ENCODE assay signal across 13 cellular contexts in genomic region chr9:36041491-36041890, GRCh38. TPM values are rescaled to one million over a fixed set of nuclear protein-coding genes. Genes with fewer than 3 reads are reported as not detected.
DNase-seq lines count a peak whose midpoint lies in the region; ATAC-seq and TF ChIP-seq lines count a peak whose summit lies in the region.
"Had no signal": no experiment of that assay in that cellular context is flagged by ENCODE, and none has a peak within 500 bp of the region (broad histone marks: within the 10 kb centered on the region; RNA-seq: fewer than 3 reads in every experiment).

No MANE protein-coding gene starts in this region.

- H3K4me1 Mint-ChIP-seq in activated CD4-positive, alpha-beta memory T cell treated with anti-CD3 and anti-CD28 coated beads for 36 hours (ENCODE audit: low read depth) = peaks cover 56% of the 10 kb centered on the region
- H3K4me1 Mint-ChIP-seq in activated CD4-positive, alpha-beta memory T cell treated with anti-CD3 and anti-CD28 coated beads, Interleukin-2, amount 10 ng/mL, durations not matched to agents 7 days and 5 days = peaks cover 54% of the 10 kb centered on the region
- peaks cover 59% of the 10 kb centered on the region for H3K4me1 Mint-ChIP-seq in activated B cell treated with CpG ODN at 0.5 μM for 24 hours
- peaks cover 44 to 80% (median 77%) of the 10 kb centered on the region in 7 donors for H3K4me1 Mint-ChIP-seq in naive thymus-derived CD4-positive, alpha-beta T cell
- H3K4me1 Mint-ChIP-seq in glutamatergic neuron (ENCODE audit: low read depth, unreplicated experiment) = peaks cover 19% of the 10 kb centered on the region

- H3K9ac ChIP-seq in MM.1S (ENCODE audit: low read length) = no peak overlapping the region

- POLR2A ChIA-PET in activated CD4-positive, alpha-beta memory T cell treated with anti-CD3 and anti-CD28 coated beads for 36 hours (lab: Charles Lee) = no interaction called here
- POLR2A ChIA-PET in activated CD4-positive, alpha-beta memory T cell treated with anti-CD3 and anti-CD28 coated beads, Interleukin-2, amount 10 ng/mL, durations not matched to agents 7 days and 5 days (lab: Charles Lee) = no interaction called here
- POLR2A ChIA-PET in activated B cell treated with CpG ODN at 0.5 μM for 24 hours (lab: Charles Lee) = no interaction called here
- POLR2A ChIA-PET in naive thymus-derived CD4-positive, alpha-beta T cell (lab: Charles Lee) = no interaction called here

- H3K4me3 ChIP-seq in MM.1S (ENCODE audit: low read length) (no peak overlapping the region), tibial artery (no peak overlapping the region)
- H3K4me3 ChIP-seq in naive thymus-derived CD4-positive, alpha-beta T cell (ENCODE audit: low read length) = no peak overlapping the region
- H3K4me3 ChIP-seq: upper lobe of right lung had no signal

- H4K20me1 ChIP-seq in MM.1S (ENCODE audit: insufficient read depth, low read length) = no peaks in the 10 kb centered on the region

- peak overlapping the region; percentile 4 for H3K27ac Mint-ChIP-seq in activated CD4-positive, alpha-beta memory T cell treated with anti-CD3 and anti-CD28 coated beads for 36 hours
- no peak overlapping the region for H3K27ac Mint-ChIP-seq in activated CD4-positive, alpha-beta memory T cell treated with anti-CD3 and anti-CD28 coated beads, Interleukin-2, amount 10 ng/mL, durations not matched to agents 7 days and 5 days
- H3K27ac Mint-ChIP-seq in activated B cell treated with CpG ODN at 0.5 μM for 24 hours (peak overlapping the region; percentile 32), glutamatergic neuron (ENCODE audit: unreplicated experiment) (no peak overlapping the region)
- peak overlapping the region; percentile 10 to 87 (median 69) for H3K27ac Mint-ChIP-seq in naive thymus-derived CD4-positive, alpha-beta T cell

- H3K4me1 ChIP-seq in MM.1S (ENCODE audit: low read length) (peaks cover 12% of the 10 kb centered on the region), tibial artery (peaks cover 0 to 34% (median 14%) of the 10 kb centered on the region in 4 donors)
- H3K4me1 ChIP-seq in naive thymus-derived CD4-positive, alpha-beta T cell (ENCODE audit: control insufficient read depth in 2 of 2, insufficient read depth in 2 of 2, low read length in 2 of 2) = peaks cover 0 to 44% of the 10 kb centered on the region in 2 donors

- TF ChIP-seq CTCF in MM.1S (IDR thresholded peaks at IDR 0.05; ENCODE audit: low read length) = no peak
- no peak for TF ChIP-seq CTCF in activated B cell treated with CpG ODN at 0.5 μM for 24 hours (IDR thresholded peaks at IDR 0.05)
- no peak for TF ChIP-seq CTCF in tibial artery (IDR thresholded peaks at IDR 0.05)
- TF ChIP-seq CTCF in glutamatergic neuron (IDR thresholded peaks at IDR 0.05; ENCODE audit: partially characterized antibody, unreplicated experiment) = no peak

- H3K27me3 Mint-ChIP-seq in activated CD4-positive, alpha-beta memory T cell treated with anti-CD3 and anti-CD28 coated beads for 36 hours = no peaks in the 10 kb centered on the region
- no peaks in the 10 kb centered on the region for H3K27me3 Mint-ChIP-seq in activated CD4-positive, alpha-beta memory T cell treated with anti-CD3 and anti-CD28 coated beads, Interleukin-2, amount 10 ng/mL, durations not matched to agents 7 days and 5 days
- H3K27me3 Mint-ChIP-seq in activated B cell treated with CpG ODN at 0.5 μM for 24 hours = no peaks in the 10 kb centered on the region
- no peaks in the 10 kb centered on the region for H3K27me3 Mint-ChIP-seq in naive thymus-derived CD4-positive, alpha-beta T cell
- no peaks in the 10 kb centered on the region for H3K27me3 Mint-ChIP-seq in glutamatergic neuron (ENCODE audit: unreplicated experiment)

- H3K36me3 ChIP-seq in MM.1S (replicated peaks; ENCODE audit: insufficient read depth, low read length) (no peaks in the 10 kb centered on the region), tibial artery (no peaks in the 10 kb centered on the region)
- H3K36me3 ChIP-seq in naive thymus-derived CD4-positive, alpha-beta T cell (ENCODE audit: control insufficient read depth in 2 of 3, insufficient read depth in 3 of 3, low read length in 3 of 3) = peaks cover 0 to 7% (median 0%) of the 10 kb centered on the region in 3 experiments
- H3K36me3 ChIP-seq: upper lobe of right lung had no signal

- no peaks in the 10 kb centered on the region for H3K36me3 Mint-ChIP-seq in activated CD4-positive, alpha-beta memory T cell treated with anti-CD3 and anti-CD28 coated beads for 36 hours
- no peaks in the 10 kb centered on the region for H3K36me3 Mint-ChIP-seq in activated CD4-positive, alpha-beta memory T cell treated with anti-CD3 and anti-CD28 coated beads, Interleukin-2, amount 10 ng/mL, durations not matched to agents 7 days and 5 days (ENCODE audit: low read depth)
- no peaks in the 10 kb centered on the region for H3K36me3 Mint-ChIP-seq in activated B cell treated with CpG ODN at 0.5 μM for 24 hours (ENCODE audit: low read depth)
- peaks cover 0 to 8% (median 0%) of the 10 kb centered on the region in 5 donors for H3K36me3 Mint-ChIP-seq in naive thymus-derived CD4-positive, alpha-beta T cell
- no peaks in the 10 kb centered on the region for H3K36me3 Mint-ChIP-seq in glutamatergic neuron (ENCODE audit: unreplicated experiment)

- H2AFZ ChIP-seq in MM.1S (ENCODE audit: low read length) = no peak overlapping the region

- H3K79me2 ChIP-seq in MM.1S (ENCODE audit: low read length) = 0 out of 2 replicates have a peak, but pooled peaks cover 5% of the 10 kb centered on the region

- no peaks in the 10 kb centered on the region for H3F3A ChIP-seq in MM.1S (ENCODE audit: insufficient read depth, low read length)

- CTCF ChIA-PET in activated CD4-positive, alpha-beta memory T cell treated with anti-CD3 and anti-CD28 coated beads for 36 hours (lab: Charles Lee) = interaction anchor here (0.9 to 1.5 kb wide), 3 partner anchors 18 to 86 kb away, joined by 3 to 4 read pairs (median 3); no protein-coding TSS in a partner anchor
- CTCF ChIA-PET in activated CD4-positive, alpha-beta memory T cell treated with anti-CD3 and anti-CD28 coated beads, Interleukin-2, amount 10 ng/mL, durations not matched to agents 7 days and 5 days (lab: Charles Lee) = interaction anchor here (1.0 to 1.1 kb wide), 3 partner anchors 9 to 62 kb away, joined by 3 to 5 read pairs (median 3); no protein-coding TSS in a partner anchor
- CTCF ChIA-PET in activated B cell treated with CpG ODN at 0.5 μM for 24 hours (lab: Charles Lee) = interaction anchor here (0.7 kb wide), 1 partner anchor 21 kb away, joined by 3 read pairs; no protein-coding TSS in a partner anchor
- CTCF ChIA-PET in naive thymus-derived CD4-positive, alpha-beta T cell (lab: Charles Lee) = interaction anchor here (1.3 kb wide), 1 partner anchor 60 kb away, joined by 3 read pairs; no protein-coding TSS in a partner anchor

- H3K4me2 ChIP-seq in MM.1S (ENCODE audit: low read depth, low read length) = peak overlapping the region; percentile 22; the same call in 1 of the 2 replicates

- no peak for DNase-seq in activated CD4-positive, alpha-beta memory T cell treated with anti-CD3 and anti-CD28 coated beads for 36 hours
- no peak for DNase-seq in activated CD4-positive, alpha-beta memory T cell treated with anti-CD3 and anti-CD28 coated beads, Interleukin-2, amount 10 ng/mL, durations not matched to agents 7 days and 5 days
- DNase-seq in MM.1S = no peak
- no peak for DNase-seq in activated B cell treated with CpG ODN at 0.5 μM for 24 hours
- DNase-seq in naive thymus-derived CD4-positive, alpha-beta T cell = peak in 1 of 9 donors; percentile 9
- DNase-seq in SK-N-DZ (ENCODE audit: low spot score) = no peak
- DNase-seq in tibial artery = no peak
- no peak for DNase-seq in glutamatergic neuron
- DNase-seq: activated CD8-positive, alpha-beta memory T cell treated with anti-CD3 and anti-CD28 coated beads, Interleukin-2, amount 50 U/mL, for 4 hours; NCI-H1105; NCI-H524 treated with DMSO at 0.1 percent for 48 hours; small intestine; upper lobe of right lung had no signal

- no peaks in the 10 kb centered on the region for H3K9me2 ChIP-seq in MM.1S (replicated peaks; ENCODE audit: insufficient read depth, low read length)

- intact Hi-C loops in activated CD4-positive, alpha-beta memory T cell treated with anti-CD3 and anti-CD28 coated beads for 36 hours (cut with micrococcal nuclease) = no loop called here
- intact Hi-C loops in activated B cell treated with CpG ODN at 0.5 μM for 24 hours (cut with micrococcal nuclease) = no loop called here
- intact Hi-C loops in naive thymus-derived CD4-positive, alpha-beta T cell (cut with micrococcal nuclease) = no loop called here
- intact Hi-C loops in tibial artery (cut with DNase I; ENCODE audit: low total_unique reads) = no loop called here

- no peak for ATAC-seq in activated B cell treated with CpG ODN at 0.5 μM for 24 hours (ENCODE audit: low read depth)
- ATAC-seq in naive thymus-derived CD4-positive, alpha-beta T cell = no peak
- ATAC-seq: upper lobe of right lung had no signal

- H3K9me3 ChIP-seq in MM.1S (replicated peaks; ENCODE audit: insufficient read depth, low read length) (no peaks in the 10 kb centered on the region), tibial artery (no peaks in the 10 kb centered on the region)
- no peaks in the 10 kb centered on the region for H3K9me3 ChIP-seq in naive thymus-derived CD4-positive, alpha-beta T cell (ENCODE audit: control insufficient read depth in 2 of 3, low read length in 3 of 3)
- H3K9me3 ChIP-seq: upper lobe of right lung had no signal

- H3K9me3 Mint-ChIP-seq in activated CD4-positive, alpha-beta memory T cell treated with anti-CD3 and anti-CD28 coated beads for 36 hours = no peaks in the 10 kb centered on the region
- H3K9me3 Mint-ChIP-seq in activated CD4-positive, alpha-beta memory T cell treated with anti-CD3 and anti-CD28 coated beads, Interleukin-2, amount 10 ng/mL, durations not matched to agents 7 days and 5 days = no peaks in the 10 kb centered on the region
- H3K9me3 Mint-ChIP-seq in activated B cell treated with CpG ODN at 0.5 μM for 24 hours (no peaks in the 10 kb centered on the region), glutamatergic neuron (ENCODE audit: unreplicated experiment) (peaks cover 1% of the 10 kb centered on the region)
- no peaks in the 10 kb centered on the region for H3K9me3 Mint-ChIP-seq in naive thymus-derived CD4-positive, alpha-beta T cell

- H3K27me3 ChIP-seq in MM.1S (replicated peaks; ENCODE audit: insufficient read depth, low read length) (no peaks in the 10 kb centered on the region), tibial artery (no peaks in the 10 kb centered on the region)
- H3K27me3 ChIP-seq in naive thymus-derived CD4-positive, alpha-beta T cell (ENCODE audit: control insufficient read depth in 2 of 2, insufficient read depth in 2 of 2, low read length in 2 of 2) = no peaks in the 10 kb centered on the region
- H3K27me3 ChIP-seq: upper lobe of right lung had no signal

- H3K4me3 Mint-ChIP-seq in activated CD4-positive, alpha-beta memory T cell treated with anti-CD3 and anti-CD28 coated beads for 36 hours = no peak overlapping the region
- no peak overlapping the region for H3K4me3 Mint-ChIP-seq in activated CD4-positive, alpha-beta memory T cell treated with anti-CD3 and anti-CD28 coated beads, Interleukin-2, amount 10 ng/mL, durations not matched to agents 7 days and 5 days
- H3K4me3 Mint-ChIP-seq in activated B cell treated with CpG ODN at 0.5 μM for 24 hours (no peak overlapping the region), glutamatergic neuron (ENCODE audit: unreplicated experiment) (no peak overlapping the region)
- peak overlapping the region; percentile 6 to 65 (median 48) for H3K4me3 Mint-ChIP-seq in naive thymus-derived CD4-positive, alpha-beta T cell

- H3K27ac ChIP-seq in MM.1S (ENCODE audit: low read length) (no peak overlapping the region), tibial artery (no peak overlapping the region)
- H3K27ac ChIP-seq in naive thymus-derived CD4-positive, alpha-beta T cell (ENCODE audit: low read depth, low read length) = peak overlapping the region; percentile 20
- H3K27ac ChIP-seq: upper lobe of right lung had no signal

RNA-seq across cellular contexts. Expression of gene RECK, which starts 4.8 kb away (rescaled TPM):
- total RNA-seq in activated CD4-positive, alpha-beta memory T cell treated with anti-CD3 and anti-CD28 coated beads for 36 hours = 1 to 10 TPM; 6.1 to 7.2 TPM
- total RNA-seq in activated CD4-positive, alpha-beta memory T cell treated with anti-CD3 and anti-CD28 coated beads, Interleukin-2, amount 10 ng/mL, durations not matched to agents 7 days and 5 days = 1 to 10 TPM; 7.4 to 8.1 TPM
- total RNA-seq in activated B cell treated with CpG ODN at 0.5 μM for 24 hours (4.2 and 5.0 TPM in 2 replicates), glutamatergic neuron (ENCODE audit: unreplicated experiment) (11.1 TPM)
- total RNA-seq in naive thymus-derived CD4-positive, alpha-beta T cell = 10 to 100 TPM in 3 of 5 experiments, 1 to 10 TPM in 2; 7.4 to 16.7 (median 13.3) TPM
- polyA plus RNA-seq in naive thymus-derived CD4-positive, alpha-beta T cell = 10 to 100 TPM; 23.7 to 26.2 TPM
- 6.0 and 7.4 TPM in 2 replicates for polyA plus RNA-seq in SK-N-DZ (2014; cell fraction: cytosol; rRNA removed)
- polyA plus RNA-seq in SK-N-DZ (2014; cell fraction: nucleus; rRNA removed) = 6.5 and 8.5 TPM in 2 replicates

Comparison
In these comparisons a context has a peak if more than half of its experiments do, and no peak if none do; other contexts are left out.
1. H3K27ac Mint-ChIP-seq: peak in activated CD4-positive, alpha-beta memory T cell treated with anti-CD3 and anti-CD28 coated beads for 36 hours (single experiment), activated B cell treated with CpG ODN at 0.5 μM for 24 hours (single experiment) and naive thymus-derived CD4-positive, alpha-beta T cell (9 of 9); none in activated CD4-positive, alpha-beta memory T cell treated with anti-CD3 and anti-CD28 coated beads, Interleukin-2, amount 10 ng/mL, durations not matched to agents 7 days and 5 days (single experiment) and glutamatergic neuron (single experiment).
2. H3K4me3 Mint-ChIP-seq: peak in naive thymus-derived CD4-positive, alpha-beta T cell (10 of 10); none in activated CD4-positive, alpha-beta memory T cell treated with anti-CD3 and anti-CD28 coated beads for 36 hours (single experiment), activated CD4-positive, alpha-beta memory T cell treated with anti-CD3 and anti-CD28 coated beads, Interleukin-2, amount 10 ng/mL, durations not matched to agents 7 days and 5 days (single experiment), activated B cell treated with CpG ODN at 0.5 μM for 24 hours (single experiment) and glutamatergic neuron (single experiment).